8 cellular contexts compared by ENCODE assay signal in the genomic region with DNA sequence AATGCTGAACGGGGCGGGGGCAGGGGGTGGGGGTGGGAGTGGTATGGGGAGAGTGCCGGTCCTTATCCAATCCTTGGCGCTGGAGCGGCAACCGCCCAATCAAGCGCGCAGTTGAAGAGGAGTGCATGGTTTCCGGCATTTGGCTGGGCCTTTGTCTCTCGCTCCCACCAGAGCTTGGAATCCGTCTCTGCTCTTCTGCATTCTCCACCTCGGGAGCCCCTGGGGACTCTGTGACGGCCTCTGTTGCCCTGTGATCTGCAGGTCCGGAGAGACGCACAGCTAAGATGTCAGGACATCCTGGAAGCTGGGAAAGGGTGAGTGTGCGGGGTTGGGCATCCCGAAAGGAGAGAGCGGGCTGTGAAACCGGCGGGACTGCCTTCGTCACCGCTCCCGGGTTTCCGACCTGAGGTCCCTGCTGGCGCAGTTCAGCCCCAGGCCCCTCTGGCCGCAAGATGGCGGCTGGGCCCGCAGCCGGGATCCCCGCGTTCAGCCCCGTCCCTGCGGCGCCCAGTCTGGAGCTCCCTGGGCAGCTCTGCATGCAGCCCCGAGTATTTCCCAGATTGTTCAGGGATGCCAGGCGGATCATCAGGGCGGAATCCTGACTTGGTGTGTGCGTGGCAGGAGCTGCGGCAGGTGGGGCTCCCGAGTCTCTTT. TPM values are rescaled to one million over a fixed set of nuclear protein-coding genes. Genes with fewer than 3 reads are reported as not detected.
DNase-seq lines count a peak whose midpoint lies in the region.

No MANE protein-coding gene starts in this region.

- peaks cover 13% of the 10 kb centered on the region for H3K4me1 ChIP-seq in SJSA1 (replicated peaks)

- H3K27me3 ChIP-seq in SJSA1 (replicated peaks), result no peaks in the 10 kb centered on the region

- DNase-seq in ELR (ENCODE audit: low read depth) (peak; percentile 94), H4 (ENCODE audit: low spot score) (peak; percentile 91), LoVo (ENCODE audit: low spot score) (peak; percentile 9), SJSA1 (ENCODE audit: low read depth in 1 of 2, low spot score in 2 of 2) (peak; percentile 90 to 93), glomerular endothelial cell (ENCODE audit: extremely low read depth, low read depth, low spot score) (peak; percentile 77), occipital lobe (lab: John Stamatoyannopoulos, UW) (peak; percentile 92)
- DNase-seq in activated naive CD4-positive, alpha-beta T cell treated with anti-CD3 and anti-CD28 coated beads, Interleukin-2, amount 50 U/mL, for 16 hours, result peak; percentile 85

- H3K27ac ChIP-seq in SJSA1, result peak overlapping the region; percentile 95
- H3K27ac ChIP-seq in temporal lobe (ENCODE audit: low read depth, low read length), result peak overlapping the region; percentile 74

- no peaks in the 10 kb centered on the region for H3K9me3 ChIP-seq in SJSA1 (replicated peaks)

- peaks cover 46% of the 10 kb centered on the region for H3K36me3 ChIP-seq in SJSA1

- peak overlapping the region; percentile 76 for H3K4me3 ChIP-seq in SJSA1

RNA-seq across cellular contexts. Expression of gene ZNF254, which starts 53.6 kb away (rescaled TPM):
- 15.1 and 19.4 TPM in 2 replicates for total RNA-seq in H4 (2014; rRNA removed; shearing (Covaris generic))
- total RNA-seq in SJSA1 (2014; rRNA removed; shearing (Covaris generic)), result 12.4 and 16.7 TPM in 2 replicates
- 10.1 and 19.1 TPM in 2 replicates for total RNA-seq in glomerular endothelial cell
- total RNA-seq in occipital lobe, result 112 TPM
- 69.8 TPM for total RNA-seq in temporal lobe

Comparison
In these comparisons a context has a peak if more than half of its experiments do, and no peak if none do; other contexts are left out.
1. Peak in every context shown above with its lines: DNase-seq, H3K4me3 ChIP-seq and H3K27ac ChIP-seq.
2. DNase-seq: peak in every context shown above with its lines; median percentile 94 in ELR; 92 in occipital lobe; 92 in SJSA1; 91 in H4; 85 in activated naive CD4-positive, alpha-beta T cell treated with anti-CD3 and anti-CD28 coated beads, Interleukin-2, amount 50 U/mL, for 16 hours; 77 in glomerular endothelial cell; 9 in LoVo.